Comparison of ENCODE assay signal across 20 cellular contexts in the genomic region with DNA sequence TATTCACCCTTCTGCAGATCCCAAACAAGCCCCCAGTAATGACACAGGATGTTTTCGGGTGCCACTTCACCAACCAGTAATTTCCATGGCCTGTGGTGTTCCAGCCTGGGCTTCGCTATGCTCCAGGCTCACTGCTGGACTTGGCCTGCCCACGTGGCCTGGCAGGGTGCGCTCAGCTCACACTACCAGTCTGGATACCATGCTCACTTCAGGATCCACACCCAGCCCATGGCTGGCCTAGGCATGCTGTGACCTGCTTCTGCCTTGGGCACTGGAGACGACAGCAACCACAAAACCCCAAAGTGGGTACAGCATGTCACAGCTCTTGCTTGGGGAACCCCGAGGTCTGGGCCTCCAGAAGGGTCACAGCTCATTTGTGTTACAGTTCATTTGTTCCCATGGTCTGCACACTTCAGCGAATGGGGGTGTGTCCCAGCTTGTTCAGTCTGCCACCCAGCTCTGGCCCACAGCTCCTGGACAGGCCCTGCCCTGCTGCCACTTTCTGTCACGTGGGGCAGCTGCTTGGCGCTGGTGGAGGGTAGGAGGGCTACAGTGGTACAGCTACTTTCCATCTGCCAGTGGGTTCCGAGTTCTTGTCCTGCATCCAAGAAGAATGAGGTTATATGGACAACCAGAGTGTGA.
"Had no signal": no experiment of that assay in that cellular context is flagged by ENCODE, and none has a peak within 500 bp of the region (broad histone marks: within the 10 kb centered on the region; RNA-seq: fewer than 3 reads in every experiment).

No MANE protein-coding gene starts in this region.

- H3K36me3 ChIP-seq: heart right ventricle, left ventricle myocardium inferior, lower lobe of right lung, suprapubic skin, thyroid gland, uterus had no signal

- H3K36me3 Mint-ChIP-seq: naive B cell, type B pancreatic cell had no signal

- H3K27ac ChIP-seq: heart right ventricle, left ventricle myocardium inferior, lower lobe of right lung, suprapubic skin, thyroid gland, uterus had no signal

- H3K9me3 ChIP-seq: thyroid gland, uterus had no signal

- DNase-seq: cerebellar nuclear complex; erythroblast; heart right ventricle; islet precursor cell; left cardiac atrium; left ventricle myocardium inferior; lower lobe of right lung; mesendoderm; naive B cell; stimulated activated CD4-positive, alpha-beta T cell treated with anti-CD3 and anti-CD28 coated beads, Interleukin-2, amount 100 ng/mL, for 48 hours; stimulated activated naive CD8-positive, alpha-beta T cell treated with anti-CD3 and anti-CD28 coated beads, Interleukin-15, Interleukin-2, amounts not matched to agents 100 U/mL and 50 U/mL, for 24 hours; thyroid gland; uterus had no signal

- H3K4me3 ChIP-seq: heart right ventricle, left ventricle myocardium inferior, lower lobe of right lung, smooth muscle cell, suprapubic skin, thyroid gland, uterus had no signal

- H3K27ac Mint-ChIP-seq: dendritic cell treated with granulocyte-macrophage colony-stimulating factor and Interleukin-4, amounts not matched to agents 40 ng/mL and 50 ng/mL, for 4 days; naive B cell; type B pancreatic cell had no signal

- ATAC-seq: heart right ventricle; left cardiac atrium; lower lobe of right lung; right cardiac atrium; stimulated activated naive CD8-positive, alpha-beta T cell treated with anti-CD3 and anti-CD28 coated beads, Interleukin-15, Interleukin-2, amounts not matched to agents 100 U/mL and 50 U/mL, for 24 hours had no signal

- H3K4me1 Mint-ChIP-seq: naive B cell had no signal

- H3K27me3 ChIP-seq: heart right ventricle, suprapubic skin, thyroid gland, uterus had no signal

- H3K4me1 ChIP-seq: heart right ventricle, left ventricle myocardium inferior, lower lobe of right lung, suprapubic skin, thyroid gland, uterus had no signal

- H3K27me3 Mint-ChIP-seq: dendritic cell treated with granulocyte-macrophage colony-stimulating factor and Interleukin-4, amounts not matched to agents 40 ng/mL and 50 ng/mL, for 4 days; naive B cell; type B pancreatic cell had no signal

- FAIRE-seq: colon, frontal cortex had no signal

- H3K4me3 Mint-ChIP-seq: dendritic cell treated with granulocyte-macrophage colony-stimulating factor and Interleukin-4, amounts not matched to agents 40 ng/mL and 50 ng/mL, for 4 days; type B pancreatic cell had no signal
